In the genomic region with DNA sequence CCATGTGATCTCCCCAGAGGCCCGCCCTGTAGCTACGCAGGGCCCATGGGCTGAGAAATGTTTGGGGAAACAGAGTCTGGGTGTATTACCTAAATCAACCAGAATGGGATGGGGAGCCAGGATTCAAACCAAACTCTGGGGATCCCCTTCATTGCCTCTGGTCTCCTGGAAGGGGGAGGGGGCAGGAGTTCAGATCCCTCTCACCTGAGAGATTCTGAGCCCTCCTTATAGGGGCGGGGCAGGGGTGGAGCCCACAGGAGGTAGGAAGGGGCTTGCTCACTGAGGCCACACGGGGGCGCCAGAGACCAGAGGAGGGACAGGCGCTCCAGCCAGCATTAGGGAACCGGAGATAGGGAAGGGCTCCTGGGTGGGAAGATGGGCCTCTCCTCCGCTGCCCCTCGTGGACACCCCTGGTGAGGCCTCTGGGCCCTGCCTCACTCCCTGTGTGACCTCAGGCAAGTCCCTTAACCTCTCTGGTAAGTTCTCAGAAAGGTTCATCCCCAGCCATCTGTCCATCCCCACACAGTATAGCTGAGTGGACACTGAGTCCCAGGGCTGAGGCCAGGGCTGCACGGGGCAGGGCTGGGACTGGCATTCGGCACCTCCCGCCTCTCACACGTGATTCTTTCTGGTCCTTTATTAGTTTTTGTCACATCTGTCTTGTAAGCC, we compare ENCODE assay signal across 1 cellular context.
TF ChIP-seq lines count a peak whose summit lies in the region.

No MANE protein-coding gene starts in this region.

TF ChIP-seq in K562, 482 proteins besides CTCF, POLR2A, EP300 and RAD21 (continued from another document and continues in another):
- TF ChIP-seq ZNF586 (CRISPR knock-in tag; conservative IDR thresholded peaks at IDR 0.05) (no peak), SOX6 (IDR thresholded peaks at IDR 0.05) (peak; percentile 28; the same call in 1 of the 2 replicates), SP2 (IDR thresholded peaks at IDR 0.05; ENCODE audit: extremely low read depth, low read depth, low read length, poor library complexity, severe bottlenecking) (no peak), ZZZ3 (IDR thresholded peaks at IDR 0.05) (no peak), ARHGAP35 (IDR thresholded peaks at IDR 0.05; ENCODE audit: partially characterized antibody) (no peak), ZNF511 (CRISPR knock-in tag; IDR thresholded peaks at IDR 0.05) (no peak), HDAC6 (IDR thresholded peaks at IDR 0.05; ENCODE audit: low read depth, low read length) (no peak), U2AF1 (optimal IDR thresholded peaks at IDR 0.05; ENCODE audit: low read depth, low read length) (no peak), MEIS2 (IDR thresholded peaks at IDR 0.05; ENCODE audit: partially characterized antibody) (no peak), ZNF347 (CRISPR knock-in tag; IDR thresholded peaks at IDR 0.05; ENCODE audit: low read depth) (no peak), CC2D1A (IDR thresholded peaks at IDR 0.05) (peak; percentile 93), ZNF12 (CRISPR knock-in tag; IDR thresholded peaks at IDR 0.05) (0 out of 2 replicates have a peak, but pooled peaks have one; percentile 23), ZNF175 (CRISPR knock-in tag; IDR thresholded peaks at IDR 0.05; ENCODE audit: low read depth) (no peak), RERE (CRISPR knock-in tag; IDR thresholded peaks at IDR 0.05; ENCODE audit: borderline replicate concordance) (no peak), ZNF253 (CRISPR knock-in tag; conservative IDR thresholded peaks at IDR 0.05) (no peak), ZFP91 (CRISPR knock-in tag; IDR thresholded peaks at IDR 0.05) (0 out of 2 replicates have a peak, but pooled peaks have one; percentile 71), CHD4 (IDR thresholded peaks at IDR 0.05; ENCODE audit: insufficient read depth, insufficient replicate concordance, low read depth, low read length, poor library complexity, severe bottlenecking) (no peak), SMC3 (conservative IDR thresholded peaks at IDR 0.05; ENCODE audit: insufficient read depth, low read depth, low read length) (peak; percentile 95), PPARD (CRISPR knock-in tag; IDR thresholded peaks at IDR 0.05) (no peak), SMAD4 (CRISPR knock-in tag; conservative IDR thresholded peaks at IDR 0.05) (0 out of 2 replicates have a peak, but pooled peaks have one; percentile 34), PKNOX1 (IDR thresholded peaks at IDR 0.05) (no peak), ZBED1 (IDR thresholded peaks at IDR 0.05) (no peak), TEAD4 (IDR thresholded peaks at IDR 0.05; ENCODE audit: low read length) (no peak), TEAD4 (CRISPR knock-in tag; IDR thresholded peaks at IDR 0.05; ENCODE audit: borderline replicate concordance) (no peak), TEAD2 (tag; IDR thresholded peaks at IDR 0.05) (no peak), PHF8 (IDR thresholded peaks at IDR 0.05; ENCODE audit: borderline replicate concordance, low read length) (no peak)
- TF ChIP-seq, protein P1, sequence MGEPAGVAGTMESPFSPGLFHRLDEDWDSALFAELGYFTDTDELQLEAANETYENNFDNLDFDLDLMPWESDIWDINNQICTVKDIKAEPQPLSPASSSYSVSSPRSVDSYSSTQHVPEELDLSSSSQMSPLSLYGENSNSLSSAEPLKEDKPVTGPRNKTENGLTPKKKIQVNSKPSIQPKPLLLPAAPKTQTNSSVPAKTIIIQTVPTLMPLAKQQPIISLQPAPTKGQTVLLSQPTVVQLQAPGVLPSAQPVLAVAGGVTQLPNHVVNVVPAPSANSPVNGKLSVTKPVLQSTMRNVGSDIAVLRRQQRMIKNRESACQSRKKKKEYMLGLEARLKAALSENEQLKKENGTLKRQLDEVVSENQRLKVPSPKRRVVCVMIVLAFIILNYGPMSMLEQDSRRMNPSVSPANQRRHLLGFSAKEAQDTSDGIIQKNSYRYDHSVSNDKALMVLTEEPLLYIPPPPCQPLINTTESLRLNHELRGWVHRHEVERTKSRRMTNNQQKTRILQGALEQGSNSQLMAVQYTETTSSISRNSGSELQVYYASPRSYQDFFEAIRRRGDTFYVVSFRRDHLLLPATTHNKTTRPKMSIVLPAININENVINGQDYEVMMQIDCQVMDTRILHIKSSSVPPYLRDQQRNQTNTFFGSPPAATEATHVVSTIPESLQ (CRISPR knock-in tag; IDR thresholded peaks at IDR 0.05), result no peak
- TF ChIP-seq, protein P2, sequence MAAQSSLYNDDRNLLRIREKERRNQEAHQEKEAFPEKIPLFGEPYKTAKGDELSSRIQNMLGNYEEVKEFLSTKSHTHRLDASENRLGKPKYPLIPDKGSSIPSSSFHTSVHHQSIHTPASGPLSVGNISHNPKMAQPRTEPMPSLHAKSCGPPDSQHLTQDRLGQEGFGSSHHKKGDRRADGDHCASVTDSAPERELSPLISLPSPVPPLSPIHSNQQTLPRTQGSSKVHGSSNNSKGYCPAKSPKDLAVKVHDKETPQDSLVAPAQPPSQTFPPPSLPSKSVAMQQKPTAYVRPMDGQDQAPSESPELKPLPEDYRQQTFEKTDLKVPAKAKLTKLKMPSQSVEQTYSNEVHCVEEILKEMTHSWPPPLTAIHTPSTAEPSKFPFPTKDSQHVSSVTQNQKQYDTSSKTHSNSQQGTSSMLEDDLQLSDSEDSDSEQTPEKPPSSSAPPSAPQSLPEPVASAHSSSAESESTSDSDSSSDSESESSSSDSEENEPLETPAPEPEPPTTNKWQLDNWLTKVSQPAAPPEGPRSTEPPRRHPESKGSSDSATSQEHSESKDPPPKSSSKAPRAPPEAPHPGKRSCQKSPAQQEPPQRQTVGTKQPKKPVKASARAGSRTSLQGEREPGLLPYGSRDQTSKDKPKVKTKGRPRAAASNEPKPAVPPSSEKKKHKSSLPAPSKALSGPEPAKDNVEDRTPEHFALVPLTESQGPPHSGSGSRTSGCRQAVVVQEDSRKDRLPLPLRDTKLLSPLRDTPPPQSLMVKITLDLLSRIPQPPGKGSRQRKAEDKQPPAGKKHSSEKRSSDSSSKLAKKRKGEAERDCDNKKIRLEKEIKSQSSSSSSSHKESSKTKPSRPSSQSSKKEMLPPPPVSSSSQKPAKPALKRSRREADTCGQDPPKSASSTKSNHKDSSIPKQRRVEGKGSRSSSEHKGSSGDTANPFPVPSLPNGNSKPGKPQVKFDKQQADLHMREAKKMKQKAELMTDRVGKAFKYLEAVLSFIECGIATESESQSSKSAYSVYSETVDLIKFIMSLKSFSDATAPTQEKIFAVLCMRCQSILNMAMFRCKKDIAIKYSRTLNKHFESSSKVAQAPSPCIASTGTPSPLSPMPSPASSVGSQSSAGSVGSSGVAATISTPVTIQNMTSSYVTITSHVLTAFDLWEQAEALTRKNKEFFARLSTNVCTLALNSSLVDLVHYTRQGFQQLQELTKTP (IDR thresholded peaks at IDR 0.05; ENCODE audit: low read depth in 1 of 2, partially characterized antibody in 2 of 2), result no peak
